In the genomic region with DNA sequence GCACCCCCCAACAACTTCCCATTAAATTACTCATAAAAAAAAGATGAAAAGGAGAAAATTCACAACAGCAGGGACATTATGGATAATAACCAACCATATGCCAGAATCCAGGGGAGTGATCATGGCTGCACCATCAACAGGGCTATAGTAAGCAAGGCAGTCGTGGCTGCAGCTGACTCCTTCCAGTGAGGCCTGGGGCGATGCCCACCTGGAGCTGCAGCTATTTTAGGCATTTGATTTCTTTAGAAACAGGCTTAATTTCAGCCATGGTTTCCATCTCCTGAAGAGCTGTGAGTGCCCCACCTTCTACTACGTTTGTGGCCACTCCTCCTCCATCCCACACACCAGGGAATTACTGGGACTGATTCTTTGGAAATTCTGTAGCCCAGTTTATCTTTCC, we compare ENCODE assay signal across 20 cellular contexts.
DNase-seq lines count a peak whose midpoint lies in the region; ATAC-seq and TF ChIP-seq lines count a peak whose summit lies in the region.
"Had no signal": no experiment of that assay in that cellular context is flagged by ENCODE, and none has a peak within 500 bp of the region (broad histone marks: within the 10 kb centered on the region; RNA-seq: fewer than 3 reads in every experiment).

No MANE protein-coding gene starts in this region.

- H2AFZ ChIP-seq in H9 (ENCODE audit: low read length): no peak overlapping the region

- no CpG with 5 or more reads among the region's 3 CpGs for WGBS in H9 (ENCODE audit: extremely low coverage, insufficient read length, low lambda C conversion rate)

- H2BK12ac ChIP-seq in H9 (ENCODE audit: insufficient read length, low read depth, low read length): no peak overlapping the region

- no peaks in the 10 kb centered on the region for H3K36me3 Mint-ChIP-seq in H9 (ENCODE audit: insufficient read depth in 1 of 3, low read depth in 3 of 3)
- H3K36me3 Mint-ChIP-seq: CD8-positive, alpha-beta T cell had no signal

- H3K4me2 ChIP-seq in H9 (ENCODE audit: insufficient read depth, insufficient read length, low read length): no peak overlapping the region
- H3K4me2 ChIP-seq: A549; BLaER1 treated with 17β-estradiol and CSF1 and Interleukin-3, amounts not matched to agents 10 nM and 100 nM had no signal

- no peak overlapping the region for H3K4me3 ChIP-seq in right atrium auricular region
- H3K4me3 ChIP-seq: A549; BLaER1 treated with 17β-estradiol and CSF1 and Interleukin-3, amounts not matched to agents 10 nM and 100 nM; GM12878 had no signal

- H4K20me1 ChIP-seq in H9 (ENCODE audit: control insufficient read depth, insufficient read depth, insufficient read length): no peaks in the 10 kb centered on the region
- H4K20me1 ChIP-seq: BLaER1 treated with 17β-estradiol and CSF1 and Interleukin-3, amounts not matched to agents 10 nM and 100 nM had no signal

- H3K27ac ChIP-seq in right atrium auricular region (no peak overlapping the region), H9 (ENCODE audit: insufficient read length, low read depth, low read length) (no peak overlapping the region)
- H3K27ac ChIP-seq: 22Rv1; A549; BLaER1 treated with 17β-estradiol and CSF1 and Interleukin-3, amounts not matched to agents 10 nM and 100 nM; C4-2B had no signal

- no peak overlapping the region for H2BK120ac ChIP-seq in H9 (ENCODE audit: low read depth, low read length, poor library complexity, severe bottlenecking)

- H3K4me3 Mint-ChIP-seq in H9: no peak overlapping the region
- H3K4me3 Mint-ChIP-seq: B cell; CD4-positive, alpha-beta T cell; CD8-positive, alpha-beta T cell had no signal

- TF ChIP-seq CTCF in right atrium auricular region (IDR thresholded peaks at IDR 0.05) (no peak), H9 (conservative IDR thresholded peaks at IDR 0.05) (no peak)

- no peak overlapping the region for H3K56ac ChIP-seq in H9 (ENCODE audit: insufficient read length, low read depth, low read length)

- H3K18ac ChIP-seq in H9 (ENCODE audit: insufficient read length, low read depth, low read length): no peak overlapping the region

- no peak overlapping the region for H3K23ac ChIP-seq in H9 (ENCODE audit: insufficient read length, low read depth, low read length)

- H3K27me3 Mint-ChIP-seq in H9 (ENCODE audit: low read depth): peaks cover 1% of the 10 kb centered on the region; the same call in 1 of the 2 replicates

- H2BK20ac ChIP-seq in H9 (ENCODE audit: low read depth, low read length, poor library complexity, severe bottlenecking): no peak overlapping the region

- H3T11ph ChIP-seq in H9 (ENCODE audit: low read length): no peak overlapping the region

- no peak overlapping the region for H3K4ac ChIP-seq in H9 (ENCODE audit: low read depth, low read length)

- no peak overlapping the region for H3K14ac ChIP-seq in H9 (ENCODE audit: insufficient read depth, low read length)

- H2AK5ac ChIP-seq in H9 (ENCODE audit: insufficient read length, low read length): no peak overlapping the region

- no peaks in the 10 kb centered on the region for H3K23me2 ChIP-seq in H9 (ENCODE audit: insufficient read length, low read depth, low read length, poor library complexity, severe bottlenecking)

- no peak overlapping the region for H3K9ac ChIP-seq in H9 (ENCODE audit: extremely low read depth, insufficient read length, low read length)
- H3K9ac ChIP-seq: BLaER1 treated with 17β-estradiol and CSF1 and Interleukin-3, amounts not matched to agents 10 nM and 100 nM had no signal

- H3K4me1 Mint-ChIP-seq in H9: peaks cover 5 to 12% of the 10 kb centered on the region in 2 experiments; a peak in 3 of 4 replicates
- H3K4me1 Mint-ChIP-seq: B cell had no signal

- no peak overlapping the region for H4K91ac ChIP-seq in H9 (ENCODE audit: insufficient read length, low read depth, low read length)

- no peaks in the 10 kb centered on the region for H3K4me1 ChIP-seq in right atrium auricular region
- no peaks in the 10 kb centered on the region; the same call in 1 of the 2 replicates for H3K4me1 ChIP-seq in H9 (ENCODE audit: insufficient read depth, low read length)
- H3K4me1 ChIP-seq: A549; BLaER1 treated with 17β-estradiol and CSF1 and Interleukin-3, amounts not matched to agents 10 nM and 100 nM; Caco-2 had no signal

- H3K27me3 ChIP-seq in right atrium auricular region (no peaks in the 10 kb centered on the region), H9 (ENCODE audit: insufficient read depth, low read length) (no peaks in the 10 kb centered on the region)
- H3K27me3 ChIP-seq: BLaER1 treated with 17β-estradiol and CSF1 and Interleukin-3, amounts not matched to agents 10 nM and 100 nM had no signal

- intact Hi-C loops in left ventricle myocardium superior (cut with micrococcal nuclease): no loop called here

- no peaks in the 10 kb centered on the region; the same call in 1 of the 2 replicates for H3K79me2 ChIP-seq in H9 (ENCODE audit: insufficient read depth, low read length)

- no peak overlapping the region for H2BK5ac ChIP-seq in H9 (ENCODE audit: insufficient read length, low read length)

- H3K79me1 ChIP-seq in H9 (ENCODE audit: insufficient read depth, low read depth, low read length, poor library complexity, severe bottlenecking): no peaks in the 10 kb centered on the region

- H3K36me3 ChIP-seq in right atrium auricular region: no peaks in the 10 kb centered on the region
- H3K36me3 ChIP-seq: BLaER1 treated with 17β-estradiol and CSF1 and Interleukin-3, amounts not matched to agents 10 nM and 100 nM had no signal

- no peaks in the 10 kb centered on the region; a peak in 1 of 5 replicates for H3K9me3 Mint-ChIP-seq in H9
- H3K9me3 Mint-ChIP-seq: CD4-positive, alpha-beta T cell; CD8-positive, alpha-beta T cell had no signal

- H3K9me3 ChIP-seq in right atrium auricular region: no peaks in the 10 kb centered on the region
- H3K9me3 ChIP-seq in H9 (ENCODE audit: control insufficient read depth, low read depth, low read length): no peaks in the 10 kb centered on the region
- H3K9me3 ChIP-seq: A549, Caco-2 had no signal

- no peak overlapping the region for H3K27ac Mint-ChIP-seq in H9
- H3K27ac Mint-ChIP-seq: B cell; CD4-positive, alpha-beta T cell; CD8-positive, alpha-beta T cell had no signal

- no peak for ATAC-seq in left ventricle myocardium superior
- ATAC-seq: A549; CD8-positive, alpha-beta T cell; GM12878 had no signal

- no peak overlapping the region for H2BK15ac ChIP-seq in H9 (ENCODE audit: low read depth, low read length)

- DNase-seq in right atrium auricular region (ENCODE audit: low spot score): peak; percentile 34
- DNase-seq in left ventricle myocardium superior: no peak
- peak; percentile 35 for DNase-seq in H9
- DNase-seq in NCI-H146 treated with DMSO at 0.1 percent for 48 hours (lab: John Stamatoyannopoulos, UW; ENCODE audit: unreplicated experiment): peak; percentile 46
- DNase-seq in NCI-H446 (lab: John Stamatoyannopoulos, UW): no peak
- no peak for DNase-seq in germinal center (ENCODE audit: low spot score)
- DNase-seq in cerebellar nuclear complex (lab: John Stamatoyannopoulos, UW): no peak
- DNase-seq: AML-193; Caco-2; Calu3; CD4-positive, alpha-beta T cell; CD8-positive, alpha-beta T cell; DMS79 treated with DMSO at 0.1 percent for 48 hours; GDM1 had no signal

- no peak overlapping the region for H4K8ac ChIP-seq in H9 (replicated peaks; ENCODE audit: insufficient read length, low read depth, low read length)

- H4K5ac ChIP-seq in H9 (ENCODE audit: insufficient read length, low read depth, low read length): no peak overlapping the region

Comparison
In these comparisons a context has a peak if more than half of its experiments do, and no peak if none do; other contexts are left out.
1. DNase-seq: peak in right atrium auricular region (single experiment), H9 (single experiment) and NCI-H146 treated with DMSO at 0.1 percent for 48 hours (single experiment); none in left ventricle myocardium superior (single experiment), NCI-H446 (0 of 2), germinal center (single experiment) and cerebellar nuclear complex (0 of 2).